8 cellular contexts compared by ENCODE assay signal in the genomic region with DNA sequence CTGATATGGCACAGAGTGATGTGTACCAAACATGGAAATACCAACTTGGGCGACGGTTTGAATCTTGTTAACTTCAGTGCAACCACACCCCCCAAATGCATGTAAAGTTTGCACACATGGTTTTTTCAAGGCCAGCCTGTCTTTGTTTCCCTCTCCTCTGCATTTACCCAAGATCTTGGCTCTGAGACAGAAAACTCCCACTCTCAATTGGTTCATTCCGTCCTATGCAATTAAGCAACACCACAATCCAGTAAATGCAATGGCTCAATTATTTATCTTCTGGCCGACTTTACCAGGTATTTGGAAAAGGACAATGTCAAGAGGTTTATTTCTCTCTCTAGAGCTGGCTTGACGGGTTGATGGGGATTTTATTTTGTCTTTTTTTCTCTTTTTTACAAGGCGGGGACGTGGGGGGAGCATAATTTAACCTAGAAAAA. TPM values are rescaled to one million over a fixed set of nuclear protein-coding genes. Genes with fewer than 3 reads are reported as not detected.
DNase-seq lines count a peak whose midpoint lies in the region; ATAC-seq and TF ChIP-seq lines count a peak whose summit lies in the region.

No MANE protein-coding gene starts in this region.

- H3K4me3 ChIP-seq in ACC112 (ENCODE audit: low read depth, low read length) (peak overlapping the region; percentile 84), epithelial cell of proximal tubule (ENCODE audit: low read depth, low read length) (peak overlapping the region; percentile 96), neural progenitor cell (peak overlapping the region; percentile 84)

- no peak overlapping the region for H3K27ac Mint-ChIP-seq in neural progenitor cell

- H3K27me3 ChIP-seq in ACC112 (ENCODE audit: insufficient read depth, low read length) = no peaks in the 10 kb centered on the region
- no peaks in the 10 kb centered on the region for H3K27me3 ChIP-seq in neural progenitor cell

- no peak overlapping the region for H2AFZ ChIP-seq in ACC112 (ENCODE audit: low read length, unreplicated experiment)
- no peak overlapping the region for H2AFZ ChIP-seq in neural progenitor cell (replicated peaks)

- H4K20me1 ChIP-seq in neural progenitor cell (ENCODE audit: low read depth) = peaks cover 15% of the 10 kb centered on the region

- H3K79me2 ChIP-seq in ACC112 (ENCODE audit: control insufficient read depth, insufficient read depth, low read length, unreplicated experiment) (peaks cover 56% of the 10 kb centered on the region), neural progenitor cell (ENCODE audit: low read depth) (peaks cover 56% of the 10 kb centered on the region)

- H3K4me1 Mint-ChIP-seq in neural progenitor cell = peaks cover 20% of the 10 kb centered on the region

- H3K9ac ChIP-seq in neural progenitor cell = peak overlapping the region; percentile 87

- H3K4me1 ChIP-seq in ACC112 (ENCODE audit: control insufficient read depth, insufficient read depth, low read length, unreplicated experiment) (peaks cover 11% of the 10 kb centered on the region), neural progenitor cell (peaks cover 11% of the 10 kb centered on the region)

- H3F3A ChIP-seq in neural progenitor cell (ENCODE audit: low read depth) = peaks cover 17% of the 10 kb centered on the region

- TF ChIP-seq CTCF in epithelial cell of proximal tubule (conservative IDR thresholded peaks at IDR 0.05; ENCODE audit: low read depth, low read length) = no peak
- TF ChIP-seq CTCF in neural progenitor cell (IDR thresholded peaks at IDR 0.05) = no peak

- H3K4me2 ChIP-seq in neural progenitor cell = peak overlapping the region; percentile 80

- no peaks in the 10 kb centered on the region for H3K36me3 ChIP-seq in ACC112 (ENCODE audit: insufficient read depth, low read length)
- no peaks in the 10 kb centered on the region for H3K36me3 ChIP-seq in neural progenitor cell

- H3K27ac ChIP-seq in ACC112 (ENCODE audit: low read depth, low read length) (peak overlapping the region; percentile 85), neural progenitor cell (no peak overlapping the region)

- peak; percentile 22 for DNase-seq in HCEC 1CT
- peak; percentile 43 for DNase-seq in SKM-1 treated with dmso at 0.1 percent for 144 hours (lab: John Stamatoyannopoulos, UW; ENCODE audit: unreplicated experiment)
- DNase-seq in epithelial cell of proximal tubule (ENCODE audit: low read depth) = no peak
- no peak for DNase-seq in neural progenitor cell (ENCODE audit: low spot score)
- no peak for DNase-seq in NCI-H187 (lab: John Stamatoyannopoulos, UW)
- no peak for DNase-seq in cerebellar cortex (ENCODE audit: low spot score)

- H3K9me3 ChIP-seq in neural progenitor cell (ENCODE audit: low read depth) = no peaks in the 10 kb centered on the region

- H3K27me3 Mint-ChIP-seq in neural progenitor cell (ENCODE audit: insufficient read depth, low read depth) = peaks cover 5% of the 10 kb centered on the region

- H3K4me3 Mint-ChIP-seq in neural progenitor cell = peak overlapping the region; percentile 96

- ATAC-seq in GM21447 (IDR thresholded peaks at IDR 0.05; ENCODE audit: unreplicated experiment) = no peak

- H3K9me3 Mint-ChIP-seq in neural progenitor cell = no peaks in the 10 kb centered on the region

- peaks cover 6% of the 10 kb centered on the region for H3K36me3 Mint-ChIP-seq in neural progenitor cell

RNA-seq across cellular contexts. Expression of a gene that starts 1.0 kb away (rescaled TPM):
- 63.0 and 82.0 TPM in 2 replicates for total RNA-seq in epithelial cell of proximal tubule
- total RNA-seq in neural progenitor cell (ENCODE audit: low replicate concordance) = 54.9 and 56.2 TPM in 2 replicates

RNA-seq across cellular contexts. Expression of a gene that starts 35.8 kb away (rescaled TPM):
- 184 and 265 TPM in 2 replicates for total RNA-seq in epithelial cell of proximal tubule
- total RNA-seq in neural progenitor cell (ENCODE audit: low replicate concordance) = 5.5 and 14.0 TPM in 2 replicates

Comparison
In these comparisons a context has a peak if more than half of its experiments do, and no peak if none do; other contexts are left out.
1. DNase-seq: peak in HCEC 1CT (single experiment) and SKM-1 treated with dmso at 0.1 percent for 144 hours (single experiment); none in epithelial cell of proximal tubule (single experiment), neural progenitor cell (single experiment), NCI-H187 (0 of 2) and cerebellar cortex (single experiment).
2. RNA of a gene that starts 35.8 kb away (total RNA-seq): 184 to 265 TPM in epithelial cell of proximal tubule; 5.5 to 14.0 TPM in neural progenitor cell; every median in the first group is over 10 times any median in the second.
3. Peak in every context shown above with its lines, with median percentiles within 50 percentile points of each other: H3K4me3 ChIP-seq.